Comparison of ENCODE assay signal across 25 cellular contexts in genomic region chr22:27666272-27666997, GRCh38.
"Had no signal": no experiment of that assay in that cellular context is flagged by ENCODE, and none has a peak within 500 bp of the region (broad histone marks: within the 10 kb centered on the region; RNA-seq: fewer than 3 reads in every experiment).

No MANE protein-coding gene starts in this region.

- FAIRE-seq: pancreas, TTC549 had no signal

- H3K4me3 ChIP-seq: heart left ventricle, lung, mucosa of descending colon, pancreas, psoas muscle, transverse colon, uterus had no signal

- H3K4me1 Mint-ChIP-seq: activated CD4-positive, alpha-beta T cell treated with anti-CD3 and anti-CD28 coated beads, Interleukin-2, amount 10 ng/mL, durations not matched to agents 24 days and 14 days; activated naive CD4-positive, alpha-beta T cell treated with anti-CD3 and anti-CD28 coated beads, Interleukin-2, amount 50 U/mL, for 24 hours; activated naive CD8-positive, alpha-beta T cell treated with anti-CD3 and anti-CD28 coated beads, Interleukin-2, amount 50 U/mL, for 24 hours had no signal

- H3K27ac Mint-ChIP-seq: activated CD4-positive, alpha-beta memory T cell treated with anti-CD3 and anti-CD28 coated beads for 36 hours; activated CD4-positive, alpha-beta T cell treated with anti-CD3 and anti-CD28 coated beads, Interleukin-2, amount 10 ng/mL, durations not matched to agents 24 days and 14 days; activated naive CD4-positive, alpha-beta T cell treated with anti-CD3 and anti-CD28 coated beads, Interleukin-2, amount 50 U/mL, for 24 hours; activated naive CD8-positive, alpha-beta T cell treated with anti-CD3 and anti-CD28 coated beads, Interleukin-2, amount 50 U/mL, for 24 hours; effector memory CD8-positive, alpha-beta T cell; nephron progenitor cell; T-helper 1 cell treated with Interleukin-12 subunit alpha and Interleukin-12 subunit beta and Interleukin-4 antibody, amounts not matched to agents 30 μg/mL and 1 μg/mL, for 36 hours had no signal

- H3K4me3 Mint-ChIP-seq: activated CD4-positive, alpha-beta memory T cell treated with anti-CD3 and anti-CD28 coated beads for 36 hours; activated CD4-positive, alpha-beta T cell treated with anti-CD3 and anti-CD28 coated beads, Interleukin-2, amount 10 ng/mL, durations not matched to agents 24 days and 14 days; activated naive CD4-positive, alpha-beta T cell treated with anti-CD3 and anti-CD28 coated beads, Interleukin-2, amount 50 U/mL, for 24 hours; activated naive CD8-positive, alpha-beta T cell treated with anti-CD3 and anti-CD28 coated beads, Interleukin-2, amount 50 U/mL, for 24 hours; effector memory CD8-positive, alpha-beta T cell; nephron progenitor cell; T-helper 1 cell treated with Interleukin-12 subunit alpha and Interleukin-12 subunit beta and Interleukin-4 antibody, amounts not matched to agents 30 μg/mL and 1 μg/mL, for 36 hours had no signal

- H3K9me3 ChIP-seq: mucosa of descending colon, pancreas, transverse colon, uterus had no signal

- DNase-seq: activated CD4-positive, alpha-beta memory T cell treated with anti-CD3 and anti-CD28 coated beads for 36 hours; activated CD4-positive, alpha-beta T cell treated with anti-CD3 and anti-CD28 coated beads, Interleukin-2, amount 10 ng/mL, durations not matched to agents 24 days and 14 days; activated CD8-positive, alpha-beta memory T cell treated with anti-CD3 and anti-CD28 coated beads, Interleukin-2, amount 50 U/mL, for 4 hours; activated gamma-delta T cell; activated naive CD8-positive, alpha-beta T cell treated with anti-CD3 and anti-CD28 coated beads, Interleukin-2, amount 50 U/mL, for 24 hours; activated T-cell treated with anti-CD3 and anti-CD28 coated beads, Interleukin-2, amount 50 U/mL, for 1 hour; cortex of kidney; effector memory CD8-positive, alpha-beta T cell; erythroblast; mucosa of descending colon; psoas muscle; stimulated activated CD4-positive, alpha-beta T cell treated with anti-CD3 and anti-CD28 coated beads, Interleukin-15, amount 100 ng/mL, for 24 hours; stimulated activated CD4-positive, alpha-beta T cell treated with anti-CD3 and anti-CD28 coated beads, Interleukin-2, amount 100 ng/mL, for 24 hours; stimulated activated naive CD4-positive, alpha-beta T cell; T-helper 9 cell; transverse colon had no signal

- H3K9me3 Mint-ChIP-seq: activated naive CD4-positive, alpha-beta T cell treated with anti-CD3 and anti-CD28 coated beads, Interleukin-2, amount 50 U/mL, for 24 hours had no signal

- H3K27ac ChIP-seq: psoas muscle, transverse colon, VCaP had no signal

- H3K36me3 ChIP-seq: heart left ventricle, pancreas, transverse colon, uterus had no signal

- H3K27me3 ChIP-seq: heart left ventricle, pancreas, transverse colon, uterus had no signal

- H3K27me3 Mint-ChIP-seq: activated CD4-positive, alpha-beta T cell treated with anti-CD3 and anti-CD28 coated beads, Interleukin-2, amount 10 ng/mL, durations not matched to agents 24 days and 14 days had no signal

- H3K36me3 Mint-ChIP-seq: activated CD4-positive, alpha-beta memory T cell treated with anti-CD3 and anti-CD28 coated beads for 36 hours; activated naive CD4-positive, alpha-beta T cell treated with anti-CD3 and anti-CD28 coated beads, Interleukin-2, amount 50 U/mL, for 24 hours had no signal
